ENCODE assay signal across 2 cellular contexts in genomic region chr5:163433271-163433670, GRCh38.
TF ChIP-seq lines count a peak whose summit lies in the region.

No MANE protein-coding gene starts in this region.

TF ChIP-seq in IMR-90, 13 proteins besides CTCF, POLR2A, EP300 and RAD21:
- no peak for TF ChIP-seq CEBPB (IDR thresholded peaks at IDR 0.05; ENCODE audit: low read depth, low read length)
- no peak for TF ChIP-seq CHD1 (IDR thresholded peaks at IDR 0.05; ENCODE audit: low read depth, low read length)
- no peak for TF ChIP-seq BHLHE40 (IDR thresholded peaks at IDR 0.05; ENCODE audit: low read depth, low read length)
- TF ChIP-seq RFX5 (IDR thresholded peaks at IDR 0.05; ENCODE audit: low read depth, low read length): no peak
- no peak for TF ChIP-seq SMC3 (IDR thresholded peaks at IDR 0.05; ENCODE audit: low read depth, low read length)
- no peak for TF ChIP-seq MXI1 (IDR thresholded peaks at IDR 0.05; ENCODE audit: borderline replicate concordance, low read depth, low read length)
- TF ChIP-seq, protein P1, sequence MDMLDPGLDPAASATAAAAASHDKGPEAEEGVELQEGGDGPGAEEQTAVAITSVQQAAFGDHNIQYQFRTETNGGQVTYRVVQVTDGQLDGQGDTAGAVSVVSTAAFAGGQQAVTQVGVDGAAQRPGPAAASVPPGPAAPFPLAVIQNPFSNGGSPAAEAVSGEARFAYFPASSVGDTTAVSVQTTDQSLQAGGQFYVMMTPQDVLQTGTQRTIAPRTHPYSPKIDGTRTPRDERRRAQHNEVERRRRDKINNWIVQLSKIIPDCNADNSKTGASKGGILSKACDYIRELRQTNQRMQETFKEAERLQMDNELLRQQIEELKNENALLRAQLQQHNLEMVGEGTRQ (IDR thresholded peaks at IDR 0.05; ENCODE audit: low read depth, low read length): no peak
- TF ChIP-seq, protein P2, sequence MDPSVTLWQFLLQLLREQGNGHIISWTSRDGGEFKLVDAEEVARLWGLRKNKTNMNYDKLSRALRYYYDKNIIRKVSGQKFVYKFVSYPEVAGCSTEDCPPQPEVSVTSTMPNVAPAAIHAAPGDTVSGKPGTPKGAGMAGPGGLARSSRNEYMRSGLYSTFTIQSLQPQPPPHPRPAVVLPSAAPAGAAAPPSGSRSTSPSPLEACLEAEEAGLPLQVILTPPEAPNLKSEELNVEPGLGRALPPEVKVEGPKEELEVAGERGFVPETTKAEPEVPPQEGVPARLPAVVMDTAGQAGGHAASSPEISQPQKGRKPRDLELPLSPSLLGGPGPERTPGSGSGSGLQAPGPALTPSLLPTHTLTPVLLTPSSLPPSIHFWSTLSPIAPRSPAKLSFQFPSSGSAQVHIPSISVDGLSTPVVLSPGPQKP (IDR thresholded peaks at IDR 0.05; ENCODE audit: borderline replicate concordance, low read depth, low read length): no peak
- no peak for TF ChIP-seq FOS (IDR thresholded peaks at IDR 0.05; ENCODE audit: low read depth, low read length)
- no peak for TF ChIP-seq RCOR1 (IDR thresholded peaks at IDR 0.05; ENCODE audit: insufficient replicate concordance, low read length)
- TF ChIP-seq MAFK (IDR thresholded peaks at IDR 0.05; ENCODE audit: low read depth, low read length): no peak
- TF ChIP-seq NFE2L2 (IDR thresholded peaks at IDR 0.05; ENCODE audit: low read depth, low read length): no peak

TF ChIP-seq in HepG2, 621 proteins besides CTCF, POLR2A, EP300 and RAD21:
- TF ChIP-seq ZNF646 (CRISPR knock-in tag; IDR thresholded peaks at IDR 0.05) (peak; percentile 52; the same call in 1 of the 2 replicates), ZMYM4 (CRISPR knock-in tag; IDR thresholded peaks at IDR 0.05) (0 out of 2 replicates have a peak, but pooled peaks have one; percentile 24), ZNF724P (CRISPR knock-in tag; IDR thresholded peaks at IDR 0.05; ENCODE audit: borderline replicate concordance) (no peak), ZNF136 (CRISPR knock-in tag; IDR thresholded peaks at IDR 0.05; ENCODE audit: low read depth) (no peak), TFAP4 (IDR thresholded peaks at IDR 0.05; ENCODE audit: borderline replicate concordance, low read depth) (peak; percentile 18; the same call in 1 of the 2 replicates)
